Comparison of ENCODE assay signal across 12 cellular contexts in genomic region chr10:118541718-118542117, GRCh38. TPM values are rescaled to one million over a fixed set of nuclear protein-coding genes. Genes with fewer than 3 reads are reported as not detected.
"Had no signal": no experiment of that assay in that cellular context is flagged by ENCODE, and none has a peak within 500 bp of the region (broad histone marks: within the 10 kb centered on the region; RNA-seq: fewer than 3 reads in every experiment).

No MANE protein-coding gene starts in this region.

- H3K27ac ChIP-seq: GM23248 had no signal

- FAIRE-seq: H1, H54 had no signal

- DNase-seq: GM23248, GOT3, H7, H9, HCEC 1CT, HFFc6 had no signal

- ATAC-seq: GM23338, HCT116 had no signal

- H3K4me3 Mint-ChIP-seq: GM23338, H9, HFFc6 had no signal

- H3K9me3 Mint-ChIP-seq: GM23338, HFFc6 had no signal

- H3K36me3 ChIP-seq: HAP-1 had no signal

- H3K4me2 ChIP-seq: GM23338 had no signal

- H3K9me3 ChIP-seq: HAP-1 had no signal

- H3K9ac ChIP-seq: GM23248 had no signal

- H3K27ac Mint-ChIP-seq: GM23338, H9, HFFc6 had no signal

- H3K4me3 ChIP-seq: GM23248, GM23338, HAP-1 had no signal

- H3K4me1 ChIP-seq: HAP-1 had no signal

- H2AFZ ChIP-seq: GM23248, GM23338 had no signal

RNA-seq across cellular contexts. Expression of gene PRLHR, which starts 53.7 kb away (rescaled TPM):
- total RNA-seq: GM23248, H1, H4, H7, H9, HFFc6 had no signal
- polyA plus RNA-seq: GM23248, GM23338, H1 had no signal
